ENCODE assay signal across 14 cellular contexts in genomic region chr10:122044713-122045112, GRCh38. TPM values are rescaled to one million over a fixed set of nuclear protein-coding genes. Genes with fewer than 3 reads are reported as not detected.
DNase-seq lines count a peak whose midpoint lies in the region; ATAC-seq and TF ChIP-seq lines count a peak whose summit lies in the region.
"Had no signal": no experiment of that assay in that cellular context is flagged by ENCODE, and none has a peak within 500 bp of the region (broad histone marks: within the 10 kb centered on the region; RNA-seq: fewer than 3 reads in every experiment).

No MANE protein-coding gene starts in this region.

- peak; percentile 49 for DNase-seq in H7
- peak; percentile 37 to 60 (median 48) for DNase-seq in body of pancreas
- peak; percentile 31 for DNase-seq in hepatic stellate cell (ENCODE audit: low spot score)
- no peak for DNase-seq in D341Med (ENCODE audit: low spot score)
- no peak for DNase-seq in NCI-H2171 treated with DMSO at 0.1 percent for 48 hours (lab: John Stamatoyannopoulos, UW)
- no peak for DNase-seq in activated CD4-positive, CD25-positive, alpha-beta regulatory T cell treated with anti-CD3 and anti-CD28 coated beads, Interleukin-2, amount 50 U/mL, for 72 hours
- DNase-seq: activated CD4-positive, alpha-beta memory T cell treated with anti-CD3 and anti-CD28 coated beads for 36 hours; CD8-positive, alpha-beta T cell; hippocampal formation; NCI-H1436; posterior cingulate gyrus had no signal

- H3K4me3 ChIP-seq in H7 (ENCODE audit: insufficient read depth, low read depth, low read length), result no peak overlapping the region
- H3K4me3 ChIP-seq in body of pancreas, result no peak overlapping the region
- H3K4me3 ChIP-seq in rectal smooth muscle tissue (ENCODE audit: low read length), result peak overlapping the region; percentile 25
- H3K4me3 ChIP-seq: SJSA1 had no signal

- H3K27me3 ChIP-seq in H7 (ENCODE audit: control insufficient read depth, insufficient read depth, low read length) (no peaks in the 10 kb centered on the region), body of pancreas (no peaks in the 10 kb centered on the region), rectal smooth muscle tissue (ENCODE audit: control insufficient read depth, insufficient read depth, low read length) (no peaks in the 10 kb centered on the region)
- H3K27me3 ChIP-seq: SJSA1 had no signal

- H3K36me3 ChIP-seq in H7 (replicated peaks; ENCODE audit: control insufficient read depth, insufficient read depth, low read length), result no peaks in the 10 kb centered on the region
- no peaks in the 10 kb centered on the region for H3K36me3 ChIP-seq in body of pancreas (replicated peaks in 1 of 2; ENCODE audit: insufficient read depth in 1 of 2, low read depth in 2 of 2)
- H3K36me3 ChIP-seq in rectal smooth muscle tissue (ENCODE audit: control insufficient read depth, insufficient read depth, low read length), result no peaks in the 10 kb centered on the region
- H3K36me3 ChIP-seq: SJSA1 had no signal

- H3K4me1 ChIP-seq in body of pancreas, result peaks cover 28% of the 10 kb centered on the region
- H3K4me1 ChIP-seq in rectal smooth muscle tissue (ENCODE audit: control insufficient read depth, insufficient read depth, low read length), result peaks cover 21% of the 10 kb centered on the region
- H3K4me1 ChIP-seq: SJSA1 had no signal

- no peak overlapping the region for H3K9ac ChIP-seq in rectal smooth muscle tissue (ENCODE audit: low read length)

- TF ChIP-seq CTCF in body of pancreas (IDR thresholded peaks at IDR 0.05), result no peak

- ATAC-seq in body of pancreas, result peak; percentile 54
- ATAC-seq in HG03139 (IDR thresholded peaks at IDR 0.05; ENCODE audit: unreplicated experiment), result no peak
- ATAC-seq: CD8-positive, alpha-beta T cell had no signal

- H3K27ac ChIP-seq in body of pancreas (peak overlapping the region in 3 of 4 donors; percentile 19 to 74 (median 65)), rectal smooth muscle tissue (ENCODE audit: low read depth, low read length) (peak overlapping the region; percentile 91)
- H3K27ac ChIP-seq: SJSA1 had no signal

- intact Hi-C loops in body of pancreas (cut with DNase I), result no loop called here

- no peak for TF ChIP-seq POLR2A in body of pancreas (IDR thresholded peaks at IDR 0.05)

- WGBS in body of pancreas, 2 donors, result 18 to 25% methylated on average over 9 of the region's 9 CpGs

- H3K9me3 ChIP-seq in body of pancreas, result no peaks in the 10 kb centered on the region
- H3K9me3 ChIP-seq: SJSA1 had no signal

RNA-seq across cellular contexts. Expression of gene TACC2, which starts 55.8 kb away (rescaled TPM):
- 8.8 and 11.8 TPM in 2 replicates for total RNA-seq in H7 (2014; rRNA removed; shearing (Covaris generic))
- 10 to 100 TPM; 29.0 to 38.7 TPM for total RNA-seq in body of pancreas
- total RNA-seq: activated CD4-positive, alpha-beta memory T cell treated with anti-CD3 and anti-CD28 coated beads for 36 hours; CD8-positive, alpha-beta T cell had no signal

Comparison
In these comparisons a context has a peak if more than half of its experiments do, and no peak if none do; other contexts are left out.
1. DNase-seq: peak in H7 (single experiment), body of pancreas (4 of 4) and hepatic stellate cell (single experiment); none in D341Med (single experiment), NCI-H2171 treated with DMSO at 0.1 percent for 48 hours (single experiment) and activated CD4-positive, CD25-positive, alpha-beta regulatory T cell treated with anti-CD3 and anti-CD28 coated beads, Interleukin-2, amount 50 U/mL, for 72 hours (single experiment).